8 cellular contexts compared by ENCODE assay signal in genomic region chr2:95314964-95315611, GRCh38. TPM values are rescaled to one million over a fixed set of nuclear protein-coding genes. Genes with fewer than 3 reads are reported as not detected.
DNase-seq lines count a peak whose midpoint lies in the region; ATAC-seq, FAIRE-seq and TF ChIP-seq lines count a peak whose summit lies in the region.

No MANE protein-coding gene starts in this region.

- FAIRE-seq in GM12891 (lab: Jason Lieb, UNC), result no peak

- H3K27me3 ChIP-seq in foreskin keratinocyte, result no peaks in the 10 kb centered on the region

- peaks cover 23% of the 10 kb centered on the region for H3K4me1 ChIP-seq in foreskin keratinocyte

- ATAC-seq in foreskin keratinocyte (no peak), HG03521 (IDR thresholded peaks at IDR 0.05; ENCODE audit: unreplicated experiment) (no peak), GM21529 (IDR thresholded peaks at IDR 0.05; ENCODE audit: unreplicated experiment) (no peak)

- TF ChIP-seq POLR2A in GM12891 (IDR thresholded peaks at IDR 0.05; ENCODE audit: low read depth, low read length), result no peak

- DNase-seq in GM12891 (ENCODE audit: insufficient read length, low spot score) (peak; percentile 56), SHP77 treated with DMSO at 0.1 percent for 48 hours (lab: John Stamatoyannopoulos, UW) (peak; percentile 20), foreskin keratinocyte (peak in 1 of 2 donors; percentile 58), renal cortical epithelial cell (ENCODE audit: low read depth) (peak; percentile 67)
- no peak for DNase-seq in activated CD4-positive, alpha-beta T cell treated with anti-CD3 and anti-CD28 coated beads, Interleukin-2, amount 50 U/mL, for 1 hour

- H3K27ac ChIP-seq in 22Rv1 (no peak overlapping the region), foreskin keratinocyte (peak overlapping the region; percentile 76)

- peak; percentile 82 for TF ChIP-seq CTCF in 22Rv1 (IDR thresholded peaks at IDR 0.05)
- TF ChIP-seq CTCF in foreskin keratinocyte (conservative IDR thresholded peaks at IDR 0.05), result peak; percentile 87

TF ChIP-seq in GM12891, 5 proteins besides CTCF, POLR2A, EP300 and RAD21:
- TF ChIP-seq TAF1 (IDR thresholded peaks at IDR 0.05; ENCODE audit: low read depth, low read length), result no peak
- no peak for TF ChIP-seq POLR2AphosphoS5 (IDR thresholded peaks at IDR 0.05; ENCODE audit: low read depth, low read length)
- no peak for TF ChIP-seq PAX5 (IDR thresholded peaks at IDR 0.05; ENCODE audit: insufficient read depth, low read length, severe bottlenecking)
- no peak for TF ChIP-seq SPI1 (IDR thresholded peaks at IDR 0.05; ENCODE audit: low read depth, low read length)
- no peak for TF ChIP-seq POU2F2 (IDR thresholded peaks at IDR 0.05; ENCODE audit: low read depth, low read length)

RNA-seq across cellular contexts. Expression of gene KCNIP3, which starts 17.9 kb away (rescaled TPM):
- not detected for polyA plus RNA-seq in GM12891 (2012; ENCODE audit: low read depth, missing spikeins)
- total RNA-seq in foreskin keratinocyte (6.4 and 9.0 TPM in 2 replicates), renal cortical epithelial cell (47.4 and 127 TPM in 2 replicates)
- polyA plus RNA-seq in foreskin keratinocyte, result 7.1 and 9.2 TPM in 2 replicates

RNA-seq across cellular contexts. Expression of gene PROM2, which starts 40.8 kb away (rescaled TPM):
- not detected for polyA plus RNA-seq in GM12891 (2012; ENCODE audit: low read depth, missing spikeins)
- total RNA-seq in foreskin keratinocyte (38.4 and 40.7 TPM in 2 replicates), renal cortical epithelial cell (17.6 and 38.0 TPM in 2 replicates)
- polyA plus RNA-seq in foreskin keratinocyte, result 25.4 and 26.6 TPM in 2 replicates
